ENCODE assay signal across 10 cellular contexts in the genomic region with DNA sequence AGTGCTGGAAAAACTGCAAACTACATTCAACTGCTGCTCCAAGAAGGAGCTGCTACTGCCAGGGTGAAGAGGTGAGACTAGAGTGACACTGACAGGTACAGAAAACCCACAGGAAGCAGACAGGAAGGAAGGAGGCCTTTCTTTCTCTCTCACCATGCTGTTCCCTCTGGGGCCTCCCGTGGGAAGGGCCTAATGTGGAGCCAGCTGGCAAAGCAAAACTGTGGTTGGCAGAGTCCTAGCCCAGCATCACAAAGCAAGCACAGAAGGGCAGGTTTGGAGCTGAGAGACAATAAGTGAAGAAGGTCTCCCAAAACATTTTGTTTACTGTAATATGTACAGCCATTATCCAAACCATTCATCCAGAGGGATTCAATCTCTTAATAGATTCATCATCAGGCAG.
DNase-seq lines count a peak whose midpoint lies in the region; ATAC-seq and TF ChIP-seq lines count a peak whose summit lies in the region.
"Had no signal": no experiment of that assay in that cellular context is flagged by ENCODE, and none has a peak within 500 bp of the region (broad histone marks: within the 10 kb centered on the region; RNA-seq: fewer than 3 reads in every experiment).

No MANE protein-coding gene starts in this region.

- H3K4me1 ChIP-seq in SK-N-SH (ENCODE audit: control insufficient read depth in 1 of 2, insufficient read depth in 2 of 2, low read depth in 1 of 2, low read length in 1 of 2) (peaks cover 5 to 9% of the 10 kb centered on the region in 2 experiments; a peak in 2 of 4 replicates), trophoblast cell (ENCODE audit: control insufficient read depth in 1 of 2, insufficient read depth in 2 of 2, low read length in 2 of 2) (peaks cover 30 to 31% of the 10 kb centered on the region in 2 experiments)

- TF ChIP-seq EP300 in SK-N-SH (IDR thresholded peaks at IDR 0.05; ENCODE audit: borderline replicate concordance in 1 of 2, low read depth in 1 of 2, low read length in 1 of 2): no peak

- no peak overlapping the region for H3K4ac ChIP-seq in trophoblast cell (ENCODE audit: low read depth, low read length)

- H3K9me3 ChIP-seq in SK-N-SH (no peaks in the 10 kb centered on the region), trophoblast cell (ENCODE audit: insufficient read depth, low read depth, low read length) (no peaks in the 10 kb centered on the region), WERI-Rb-1 (ENCODE audit: severe bottlenecking) (no peaks in the 10 kb centered on the region)

- peak overlapping the region; percentile 5 for H2BK5ac ChIP-seq in trophoblast cell (ENCODE audit: low read depth, low read length, poor library complexity)

- H3K27ac ChIP-seq in SK-N-SH (ENCODE audit: low read depth in 2 of 2, low read length in 1 of 2): no peak overlapping the region
- no peak overlapping the region for H3K27ac ChIP-seq in trophoblast cell (ENCODE audit: low read depth, low read length)
- H3K27ac ChIP-seq in WERI-Rb-1: no peak overlapping the region

- H4K8ac ChIP-seq in trophoblast cell (ENCODE audit: low read depth, low read length): peak overlapping the region; percentile 41

- H2BK12ac ChIP-seq in trophoblast cell (ENCODE audit: low read length): peak overlapping the region; percentile 41

- H3K4me2 ChIP-seq in SK-N-SH (no peak overlapping the region), trophoblast cell (ENCODE audit: low read length) (no peak overlapping the region)

- peaks cover 48% of the 10 kb centered on the region for H3K79me1 ChIP-seq in trophoblast cell (ENCODE audit: low read length)

- H3K4me3 ChIP-seq in SK-N-SH (ENCODE audit: low read depth in 2 of 2, low read length in 1 of 2) (no peak overlapping the region), trophoblast cell (ENCODE audit: low read depth, low read length) (no peak overlapping the region), WERI-Rb-1 (ENCODE audit: low read depth, low read length) (no peak overlapping the region)

- H3K79me2 ChIP-seq in SK-N-SH (ENCODE audit: insufficient read depth): no peaks in the 10 kb centered on the region
- peaks cover 8% of the 10 kb centered on the region for H3K79me2 ChIP-seq in trophoblast cell (ENCODE audit: control insufficient read depth, insufficient read depth, low read length, poor library complexity)

- peak overlapping the region; percentile 53 for H2AK5ac ChIP-seq in trophoblast cell (ENCODE audit: low read length)

- H4K12ac ChIP-seq in trophoblast cell (ENCODE audit: low read depth, low read length): no peak overlapping the region

- POLR2A ChIA-PET in SK-N-SH (lab: Yijun Ruan, JAX): no interaction called here

- H3K36me3 ChIP-seq in SK-N-SH (replicated peaks in 1 of 2; ENCODE audit: control insufficient read depth in 1 of 2, insufficient read depth in 2 of 2, low read length in 1 of 2) (no peaks in the 10 kb centered on the region), trophoblast cell (ENCODE audit: control insufficient read depth in 1 of 2, insufficient read depth in 2 of 2, low read length in 2 of 2) (no peaks in the 10 kb centered on the region), WERI-Rb-1 (no peaks in the 10 kb centered on the region)

- peak overlapping the region; percentile 76; the same call in 1 of the 2 replicates for H2AFZ ChIP-seq in SK-N-SH (ENCODE audit: low read depth)
- no peak overlapping the region for H2AFZ ChIP-seq in trophoblast cell (ENCODE audit: insufficient read depth, low read length, poor library complexity)

- peak overlapping the region; percentile 0 for H3K14ac ChIP-seq in trophoblast cell (ENCODE audit: low read length)

- CTCF ChIA-PET in SK-N-SH (lab: Yijun Ruan, JAX): interaction anchor here (1.3 kb wide), 2 partner anchors 72 to 187 kb away, joined by 3 to 4 read pairs; no protein-coding TSS in a partner anchor

- H3K9ac ChIP-seq in SK-N-SH: no peak overlapping the region
- no peak overlapping the region for H3K9ac ChIP-seq in trophoblast cell (ENCODE audit: low read length)

- no peaks in the 10 kb centered on the region for H4K20me1 ChIP-seq in SK-N-SH (ENCODE audit: insufficient read depth)

- 60% methylated on average over 1 of the region's 1 CpG for WGBS in SK-N-SH (ENCODE audit: low lambda C conversion rate)
- WGBS in trophoblast cell (ENCODE audit: extremely low coverage, insufficient coverage, insufficient read length): no CpG with 5 or more reads among the region's 1 CpG

- H3K9me2 ChIP-seq in SK-N-SH: no peaks in the 10 kb centered on the region

- TF ChIP-seq RAD21 in SK-N-SH (IDR thresholded peaks at IDR 0.05; ENCODE audit: low read length): no peak

- H3K27me3 ChIP-seq in SK-N-SH (ENCODE audit: insufficient read depth): no peaks in the 10 kb centered on the region
- no peaks in the 10 kb centered on the region for H3K27me3 ChIP-seq in trophoblast cell (ENCODE audit: insufficient read depth, low read length)
- H3K27me3 ChIP-seq in WERI-Rb-1 (ENCODE audit: insufficient read depth, low read depth, severe bottlenecking): no peaks in the 10 kb centered on the region

- H3K23ac ChIP-seq in trophoblast cell (ENCODE audit: low read length): no peak overlapping the region

- peak overlapping the region; percentile 47 for H3K18ac ChIP-seq in trophoblast cell (ENCODE audit: low read length)

- H2BK120ac ChIP-seq in trophoblast cell (ENCODE audit: insufficient read depth, low read length, poor library complexity): peak overlapping the region; percentile 54

- peak overlapping the region; percentile 36 for H4K91ac ChIP-seq in trophoblast cell (ENCODE audit: low read depth, low read length)

- TF ChIP-seq CTCF in SK-N-SH (IDR thresholded peaks at IDR 0.05) (no peak), WERI-Rb-1 (IDR thresholded peaks at IDR 0.05; ENCODE audit: low read depth, low read length) (no peak), GM10266 (IDR thresholded peaks at IDR 0.05; ENCODE audit: control insufficient read depth, insufficient read depth, low read depth, missing control alignments) (no peak)

- no peaks in the 10 kb centered on the region for H3F3A ChIP-seq in SK-N-SH (replicated peaks; ENCODE audit: insufficient read depth)

- ATAC-seq in SK-N-SH treated with all-trans-retinoic acid at 6 μM for 48 hours (no peak), HG02610 (IDR thresholded peaks at IDR 0.05; ENCODE audit: unreplicated experiment) (no peak)
- ATAC-seq: Panc1 had no signal

- DNase-seq in SK-N-SH: no peak
- peak; percentile 93 for DNase-seq in NCI-H2171 treated with DMSO at 0.1 percent for 48 hours (lab: John Stamatoyannopoulos, UW)
- peak; percentile 36 for DNase-seq in cerebellum (ENCODE audit: low spot score)
- DNase-seq in trophoblast cell: no peak
- DNase-seq in WERI-Rb-1: no peak
- DNase-seq in GM10266 (ENCODE audit: extremely low spot score): no peak
- DNase-seq: activated effector memory CD4-positive, alpha-beta T cell treated with Interleukin-2 at 50 U/mL for 16 hours had no signal

TF ChIP-seq in SK-N-SH, 30 proteins besides CTCF, POLR2A, EP300 and RAD21 (continues in another document):
- TF ChIP-seq FOXM1 (IDR thresholded peaks at IDR 0.05; ENCODE audit: low read depth) (no peak), RFX5 (IDR thresholded peaks at IDR 0.05; ENCODE audit: low read length) (no peak), IRF3 (IDR thresholded peaks at IDR 0.05; ENCODE audit: low read depth, low read length) (no peak), FOSL2 (IDR thresholded peaks at IDR 0.05; ENCODE audit: borderline replicate concordance, low read depth) (no peak), USF1 (IDR thresholded peaks at IDR 0.05; ENCODE audit: borderline replicate concordance, low read depth) (no peak), CHD2 (IDR thresholded peaks at IDR 0.05; ENCODE audit: low read length, partially characterized antibody) (no peak), FOXJ3 (CRISPR knock-in tag; IDR thresholded peaks at IDR 0.05) (no peak)

TF ChIP-seq in SK-N-SH treated with all-trans-retinoic acid at 6 μM for 48 hours, 23 proteins besides CTCF, POLR2A, EP300 and RAD21:
- no peak for TF ChIP-seq SNAI2 (CRISPR knock-in tag; IDR thresholded peaks at IDR 0.05)
- no peak for TF ChIP-seq ESRRG (CRISPR knock-in tag; IDR thresholded peaks at IDR 0.05)
- TF ChIP-seq ZFP30 (CRISPR knock-in tag; IDR thresholded peaks at IDR 0.05): no peak
- no peak for TF ChIP-seq CSDC2 (CRISPR knock-in tag; IDR thresholded peaks at IDR 0.05)
- TF ChIP-seq ZNF8 (CRISPR knock-in tag; IDR thresholded peaks at IDR 0.05): no peak
- no peak for TF ChIP-seq ISL1 (CRISPR knock-in tag; IDR thresholded peaks at IDR 0.05)
- TF ChIP-seq GLIS3 (CRISPR knock-in tag; IDR thresholded peaks at IDR 0.05): no peak
- no peak for TF ChIP-seq TCF4 (CRISPR knock-in tag; IDR thresholded peaks at IDR 0.05; ENCODE audit: borderline replicate concordance)
- TF ChIP-seq ARNTL (CRISPR knock-in tag; IDR thresholded peaks at IDR 0.05; ENCODE audit: borderline replicate concordance, low read depth): no peak
- no peak for TF ChIP-seq PPARA (CRISPR knock-in tag; IDR thresholded peaks at IDR 0.05; ENCODE audit: borderline replicate concordance)
- TF ChIP-seq RARB (CRISPR knock-in tag; IDR thresholded peaks at IDR 0.05): no peak
- TF ChIP-seq TOX (CRISPR knock-in tag; IDR thresholded peaks at IDR 0.05; ENCODE audit: borderline replicate concordance): no peak
- no peak for TF ChIP-seq ZC3H10 (CRISPR knock-in tag; IDR thresholded peaks at IDR 0.05)

Comparison
In these comparisons a context has a peak if more than half of its experiments do, and no peak if none do; other contexts are left out.
1. DNase-seq: peak in NCI-H2171 treated with DMSO at 0.1 percent for 48 hours (single experiment) and cerebellum (single experiment); none in SK-N-SH (single experiment), trophoblast cell (0 of 2), WERI-Rb-1 (single experiment) and GM10266 (single experiment).